In the genomic region with DNA sequence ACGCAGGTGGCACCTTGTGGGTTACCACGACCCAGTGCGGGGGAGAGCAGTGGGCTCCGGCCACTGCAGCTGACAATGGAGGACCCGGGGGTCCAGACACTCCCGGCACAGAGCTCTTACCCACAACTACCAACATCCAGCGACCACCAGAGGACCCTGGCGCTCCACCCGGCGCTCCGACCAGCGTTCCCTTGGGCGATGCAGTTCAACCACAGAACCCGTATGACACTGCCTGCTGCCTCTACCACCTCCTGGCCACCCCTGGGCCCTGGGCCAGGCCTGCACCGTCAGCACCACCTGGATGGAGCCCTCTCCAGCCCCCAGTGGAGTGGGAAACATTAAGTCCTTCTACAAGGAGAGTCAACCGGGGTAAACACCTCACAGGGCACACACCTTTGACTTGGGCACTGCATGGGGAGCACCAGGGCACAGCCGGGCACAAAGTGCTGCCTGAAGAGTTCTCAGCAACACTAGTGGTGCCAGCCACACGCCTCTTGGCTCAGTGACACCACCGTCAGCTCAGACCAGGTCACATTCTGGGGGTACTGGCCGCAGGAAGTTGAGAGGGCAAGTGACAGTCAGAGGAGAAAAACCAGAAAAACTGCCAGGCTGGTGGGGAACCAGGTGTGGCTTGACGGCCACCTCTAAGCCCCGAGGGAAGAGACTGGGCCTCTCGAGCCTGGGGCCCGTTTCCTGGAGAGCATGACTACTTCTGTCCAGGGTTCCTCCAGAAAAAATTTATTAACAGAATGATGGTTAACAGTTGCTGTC, we compare ENCODE assay signal across 8 cellular contexts. TPM values are rescaled to one million over a fixed set of nuclear protein-coding genes. Genes with fewer than 3 reads are reported as not detected.
DNase-seq lines count a peak whose midpoint lies in the region; ATAC-seq and TF ChIP-seq lines count a peak whose summit lies in the region.

No MANE protein-coding gene starts in this region.

- H3K9me3 ChIP-seq in SK-N-MC (ENCODE audit: low read depth, low read length) = no peaks in the 10 kb centered on the region
- H3K9me3 ChIP-seq in prostate gland = no peaks in the 10 kb centered on the region

- in situ Hi-C loops in KBM-7 (cut with MboI; ENCODE audit: low pct_unique_long_range_greater_than_20kb, low sequenced_read_pairs) = no loop called here

- WGBS in prostate gland = 51% methylated on average over 24 of the region's 24 CpGs

- peaks cover 12% of the 10 kb centered on the region; the same call in 1 of the 2 replicates for H3K36me3 ChIP-seq in SK-N-MC (ENCODE audit: insufficient read depth, low read length)
- H3K36me3 ChIP-seq in prostate gland = no peaks in the 10 kb centered on the region

- no peak for TF ChIP-seq CTCF in foreskin fibroblast (IDR thresholded peaks at IDR 0.05; ENCODE audit: low read depth, low read length)
- no peak for TF ChIP-seq CTCF in prostate gland (IDR thresholded peaks at IDR 0.05)
- TF ChIP-seq CTCF in omental fat pad (IDR thresholded peaks at IDR 0.05) = no peak

- intact Hi-C loops in prostate gland (cut with DNase I) = no loop called here

- peak overlapping the region; percentile 96; the same call in 1 of the 2 replicates for H3K4me3 ChIP-seq in GM08714 (ENCODE audit: low read length)
- H3K4me3 ChIP-seq in SK-N-MC = peak overlapping the region; percentile 91; the same call in 1 of the 2 replicates
- H3K4me3 ChIP-seq in foreskin fibroblast (ENCODE audit: low read depth in 1 of 2, low read length in 2 of 2) = peak overlapping the region; percentile 3 to 72
- H3K4me3 ChIP-seq in prostate gland = peak overlapping the region in 1 of 2 donors; percentile 65

- H3K4me1 ChIP-seq in prostate gland (replicated peaks) = peaks cover 52% of the 10 kb centered on the region

- no peaks in the 10 kb centered on the region for H3K27me3 ChIP-seq in prostate gland (replicated peaks; ENCODE audit: insufficient read depth)

- ATAC-seq in HG03571 (IDR thresholded peaks at IDR 0.05; ENCODE audit: unreplicated experiment) (no peak), omental fat pad (ENCODE audit: low FRiP score) (no peak)

- peak overlapping the region; percentile 95 for H3K9ac ChIP-seq in SK-N-MC (ENCODE audit: insufficient read length)

- H3K27ac ChIP-seq in SK-N-MC (no peak overlapping the region), prostate gland (peak overlapping the region; percentile 94 to 97)

- DNase-seq in SK-N-MC (ENCODE audit: low read depth, low spot score) (no peak), foreskin fibroblast (peak in 1 of 2 donors; percentile 27), prostate gland (ENCODE audit: low spot score) (no peak), OCI-M1 (lab: John Stamatoyannopoulos, UW) (no peak), KBM-7 (no peak), omental fat pad (ENCODE audit: low spot score) (no peak)

- TF ChIP-seq POLR2A in prostate gland (IDR thresholded peaks at IDR 0.05) = no peak

RNA-seq across cellular contexts. Expression of a gene that starts 2.6 kb away (rescaled TPM):
- 100 to 1,000 TPM; 173 to 264 TPM for total RNA-seq in prostate gland
- 100 to 1,000 TPM; 102 to 137 (median 132) TPM for total RNA-seq in omental fat pad

RNA-seq across cellular contexts. Expression of a gene that starts 43.4 kb away (rescaled TPM):
- total RNA-seq in prostate gland (100 to 1,000 TPM in 1 of 2 donors, 10 to 100 TPM in 1; 76.0 to 110 TPM), omental fat pad (10 to 100 TPM; 38.8 to 71.2 (median 51.8) TPM)
